Comparison of ENCODE assay signal across 22 cellular contexts in the genomic region with DNA sequence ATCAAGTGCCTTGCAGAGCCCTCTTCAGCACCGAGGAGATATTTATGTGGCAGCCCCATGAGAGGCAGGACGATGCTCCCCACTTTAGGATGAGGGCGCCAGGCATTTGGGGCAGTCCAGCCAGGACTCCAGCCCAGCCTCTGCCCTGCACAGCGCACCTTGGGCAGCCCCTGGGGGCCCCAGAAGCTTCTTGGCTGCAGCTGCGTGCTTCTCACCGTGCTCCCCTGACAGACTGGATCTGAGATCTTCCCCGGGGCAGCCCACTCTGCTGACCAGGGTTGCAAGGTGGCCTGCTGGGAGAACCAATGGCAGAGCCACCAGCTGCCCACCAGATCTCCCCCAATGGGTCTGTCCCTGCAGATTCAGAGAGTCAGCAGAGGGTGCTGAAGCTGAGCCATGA.
"Had no signal": no experiment of that assay in that cellular context is flagged by ENCODE, and none has a peak within 500 bp of the region (broad histone marks: within the 10 kb centered on the region; RNA-seq: fewer than 3 reads in every experiment).

No MANE protein-coding gene starts in this region.

- ATAC-seq: body of pancreas; stimulated activated naive CD8-positive, alpha-beta T cell treated with anti-CD3 and anti-CD28 coated beads, Interleukin-15, Interleukin-2, amounts not matched to agents 100 U/mL and 50 U/mL, for 24 hours had no signal

- H3K4me3 ChIP-seq: body of pancreas, left ventricle myocardium inferior, prostate gland, right atrium auricular region, SJCRH30 had no signal

- H3K4me1 ChIP-seq: body of pancreas, prostate gland had no signal

- H3K27ac ChIP-seq: body of pancreas, left ventricle myocardium inferior, prostate gland, right atrium auricular region, SJCRH30, VCaP had no signal

- H3K9me3 Mint-ChIP-seq: memory B cell had no signal

- FAIRE-seq: colon, frontal cortex, kidney had no signal

- H3K4me3 Mint-ChIP-seq: activated T-helper 1 cell treated with anti-CD3 and anti-CD28 coated beads, Interleukin-12 subunit alpha, Interleukin-12 subunit beta, Interleukin-2, Interleukin-4 antibody, amounts not matched to agents 30 ng/mL and 10 ng/mL and 1 ng/mL, durations not matched to agents 14 hours and 24 hours and 36 hours; memory B cell had no signal

- DNase-seq: activated CD4-positive, alpha-beta T cell treated with anti-CD3 and anti-CD28 coated beads for 1 hour; activated naive CD4-positive, alpha-beta T cell; body of pancreas; caudate nucleus; hypothalamus; kidney; left ventricle myocardium inferior; SJCRH30; stimulated activated CD4-positive, alpha-beta T cell treated with anti-CD3 and anti-CD28 coated beads, Interleukin-12 subunit alpha, Interleukin-12 subunit beta, amount 100 ng/mL, for 4 hours; stimulated activated CD4-positive, alpha-beta T cell treated with anti-CD3 and anti-CD28 coated beads, Interleukin-1b, Interleukin-23, amount 100 ng/mL, for 48 hours; stimulated activated naive CD8-positive, alpha-beta T cell treated with anti-CD3 and anti-CD28 coated beads, Interleukin-15, Interleukin-2, amounts not matched to agents 100 U/mL and 50 U/mL, for 24 hours; substantia nigra; SW 1271; T-helper 2 cell; trophoblast cell had no signal

- H3K9me3 ChIP-seq: prostate gland had no signal

- H3K27ac Mint-ChIP-seq: activated T-helper 1 cell treated with anti-CD3 and anti-CD28 coated beads, Interleukin-12 subunit alpha, Interleukin-12 subunit beta, Interleukin-2, Interleukin-4 antibody, amounts not matched to agents 30 ng/mL and 10 ng/mL and 1 ng/mL, durations not matched to agents 14 hours and 24 hours and 36 hours; memory B cell had no signal

- H3K27me3 ChIP-seq: body of pancreas, right atrium auricular region, SJCRH30 had no signal

- H3K36me3 ChIP-seq: left ventricle myocardium inferior, prostate gland, right atrium auricular region, SJCRH30 had no signal

- H3K36me3 Mint-ChIP-seq: memory B cell had no signal
